ENCODE assay signal across 8 cellular contexts in genomic region chr11:66022401-66023185, GRCh38. TPM values are rescaled to one million over a fixed set of nuclear protein-coding genes. Genes with fewer than 3 reads are reported as not detected.
A peak's percentile ranks its signal among the peaks of the same experiment; 100 is the strongest.
DNase-seq lines count a peak whose midpoint lies in the region; ATAC-seq and TF ChIP-seq lines count a peak whose summit lies in the region.

No MANE protein-coding gene starts in this region.

- DNase-seq in Caco-2 (peak; percentile 73 to 89), HUDEP-2 (lab: John Stamatoyannopoulos, UW; ENCODE audit: unreplicated experiment in 76 of 76) (peak in 57 of 76 experiments; percentile 11 to 76 (median 46)), RPMI7951 (ENCODE audit: low read depth) (peak; percentile 55), fibroblast of villous mesenchyme (ENCODE audit: low read depth) (peak; percentile 53), nucleus accumbens (lab: John Stamatoyannopoulos, UW) (peak in 41 of 56 donors; percentile 2 to 78 (median 22)), substantia nigra (lab: John Stamatoyannopoulos, UW) (peak in 39 of 49 donors; percentile 9 to 75 (median 33))
- peak; percentile 68 for DNase-seq in activated T-helper 2 cell treated with anti-CD3 and anti-CD28 coated beads, Interferon-gamma antibody, Interleukin-2, Interleukin-4, amounts not matched to agents 10 μg/mL and 5 μg/mL and 100 μg/mL, durations not matched to agents 14 hours and 24 hours and 36 hours (ENCODE audit: low spot score)

- TF ChIP-seq CTCF in Caco-2 (IDR thresholded peaks at IDR 0.05; ENCODE audit: insufficient read depth in 1 of 2, low read depth in 1 of 2, low read length in 1 of 2, severe bottlenecking in 1 of 2, unreplicated experiment in 1 of 2) (peak; percentile 96), fibroblast of villous mesenchyme (IDR thresholded peaks at IDR 0.05; ENCODE audit: insufficient read depth, low read depth, low read length) (peak; percentile 83)

- no peak for ATAC-seq in HG03108 (IDR thresholded peaks at IDR 0.05; ENCODE audit: unreplicated experiment)

- H3K4me1 Mint-ChIP-seq in Caco-2 (ENCODE audit: low read depth, unreplicated experiment), result no peaks in the 10 kb centered on the region
- H3K4me1 Mint-ChIP-seq in activated T-helper 2 cell treated with anti-CD3 and anti-CD28 coated beads, Interferon-gamma antibody, Interleukin-2, Interleukin-4, amounts not matched to agents 10 μg/mL and 5 μg/mL and 100 μg/mL, durations not matched to agents 14 hours and 24 hours and 36 hours (ENCODE audit: low read depth), result peaks cover 16% of the 10 kb centered on the region

- H3K4me3 Mint-ChIP-seq in Caco-2 (ENCODE audit: unreplicated experiment), result peak overlapping the region; percentile 63
- H3K4me3 Mint-ChIP-seq in activated T-helper 2 cell treated with anti-CD3 and anti-CD28 coated beads, Interferon-gamma antibody, Interleukin-2, Interleukin-4, amounts not matched to agents 10 μg/mL and 5 μg/mL and 100 μg/mL, durations not matched to agents 14 hours and 24 hours and 36 hours (ENCODE audit: low read depth), result peak overlapping the region; percentile 55

- no peaks in the 10 kb centered on the region for H3K9me3 Mint-ChIP-seq in Caco-2 (ENCODE audit: unreplicated experiment)
- H3K9me3 Mint-ChIP-seq in activated T-helper 2 cell treated with anti-CD3 and anti-CD28 coated beads, Interferon-gamma antibody, Interleukin-2, Interleukin-4, amounts not matched to agents 10 μg/mL and 5 μg/mL and 100 μg/mL, durations not matched to agents 14 hours and 24 hours and 36 hours, result no peaks in the 10 kb centered on the region

- H3K27ac Mint-ChIP-seq in Caco-2 (ENCODE audit: unreplicated experiment), result peak overlapping the region; percentile 40
- peak overlapping the region; percentile 58 for H3K27ac Mint-ChIP-seq in activated T-helper 2 cell treated with anti-CD3 and anti-CD28 coated beads, Interferon-gamma antibody, Interleukin-2, Interleukin-4, amounts not matched to agents 10 μg/mL and 5 μg/mL and 100 μg/mL, durations not matched to agents 14 hours and 24 hours and 36 hours

- H3K4me3 ChIP-seq in Caco-2 (ENCODE audit: low read depth, low read length) (no peak overlapping the region; the same call in 1 of the 2 replicates), fibroblast of villous mesenchyme (ENCODE audit: low read depth, low read length) (no peak overlapping the region)

- H3K4me1 ChIP-seq in Caco-2, result no peaks in the 10 kb centered on the region

- peaks cover 3% of the 10 kb centered on the region for H3K27me3 Mint-ChIP-seq in Caco-2 (ENCODE audit: insufficient read depth, unreplicated experiment)
- peaks cover 7% of the 10 kb centered on the region for H3K27me3 Mint-ChIP-seq in activated T-helper 2 cell treated with anti-CD3 and anti-CD28 coated beads, Interferon-gamma antibody, Interleukin-2, Interleukin-4, amounts not matched to agents 10 μg/mL and 5 μg/mL and 100 μg/mL, durations not matched to agents 14 hours and 24 hours and 36 hours (ENCODE audit: low read depth)

- POLR2A ChIA-PET in Caco-2 (lab: Charles Lee), result interaction anchor here (0.6 kb wide), 3 partner anchors 29 to 375 kb away, joined by 4 to 6 read pairs (median 5); partner anchors contain the start of genes FIBP and SF3B2

- intact Hi-C loops in Caco-2 (cut with micrococcal nuclease; ENCODE audit: unreplicated experiment), result loop anchor here (1.0 to 2.0 kb wide), 2 partner anchors 20 to 33 kb away; partner anchors contain the start of genes BANF1 and EIF1AD
- intact Hi-C loops in activated T-helper 2 cell treated with anti-CD3 and anti-CD28 coated beads, Interferon-gamma antibody, Interleukin-2, Interleukin-4, amounts not matched to agents 10 μg/mL and 5 μg/mL and 100 μg/mL, durations not matched to agents 14 hours and 24 hours and 36 hours (cut with micrococcal nuclease), result no loop called here

- CTCF ChIA-PET in Caco-2 (lab: Charles Lee), result interaction anchor here (0.5 to 1.5 kb wide), 14 partner anchors 9 to 664 kb away, joined by 3 to 8 read pairs (median 4); partner anchors contain the start of genes BANF1 and CCDC85B

- no peaks in the 10 kb centered on the region for H3K36me3 ChIP-seq in Caco-2 (ENCODE audit: control insufficient read depth, insufficient read depth, low read length)

- BruUV-seq in Caco-2 (replicated peaks; lab: Mats Ljungman, UMichigan), result no TSS peak

- H3K36me3 Mint-ChIP-seq in Caco-2 (ENCODE audit: insufficient read depth, unreplicated experiment), result no peaks in the 10 kb centered on the region
- no peaks in the 10 kb centered on the region for H3K36me3 Mint-ChIP-seq in activated T-helper 2 cell treated with anti-CD3 and anti-CD28 coated beads, Interferon-gamma antibody, Interleukin-2, Interleukin-4, amounts not matched to agents 10 μg/mL and 5 μg/mL and 100 μg/mL, durations not matched to agents 14 hours and 24 hours and 36 hours (ENCODE audit: low read depth)

- H3K9me3 ChIP-seq in Caco-2, result no peaks in the 10 kb centered on the region

- no peak overlapping the region for H3K27ac ChIP-seq in substantia nigra (ENCODE audit: low read depth, low read length, poor library complexity, severe bottlenecking)

- H3K27me3 ChIP-seq in Caco-2 (replicated peaks; ENCODE audit: control insufficient read depth, insufficient read depth, low read length), result no peaks in the 10 kb centered on the region

RNA-seq across cellular contexts. Expression of gene CATSPER1, which starts 3.7 kb away (rescaled TPM):
- total RNA-seq in Caco-2 (2022) (not detected in 2 replicates), fibroblast of villous mesenchyme (under 0.01 and 0.43 TPM in 2 replicates)
- 0.20 and 0.36 TPM in 2 replicates for total RNA-seq in RPMI7951 (2014; rRNA removed; shearing (Covaris generic))
- total RNA-seq in activated T-helper 2 cell treated with anti-CD3 and anti-CD28 coated beads, Interferon-gamma antibody, Interleukin-2, Interleukin-4, amounts not matched to agents 10 μg/mL and 5 μg/mL and 100 μg/mL, durations not matched to agents 14 hours and 24 hours and 36 hours, result 0.46 and 0.78 TPM in 2 replicates

RNA-seq across cellular contexts. Expression of gene CST6, which starts 10.8 kb away (rescaled TPM):
- not detected in 2 replicates for total RNA-seq in Caco-2 (2022)
- total RNA-seq in RPMI7951 (2014; rRNA removed; shearing (Covaris generic)), result 0.60 and 1.5 TPM in 2 replicates
- 0.69 and 0.75 TPM in 2 replicates for total RNA-seq in activated T-helper 2 cell treated with anti-CD3 and anti-CD28 coated beads, Interferon-gamma antibody, Interleukin-2, Interleukin-4, amounts not matched to agents 10 μg/mL and 5 μg/mL and 100 μg/mL, durations not matched to agents 14 hours and 24 hours and 36 hours
- total RNA-seq in fibroblast of villous mesenchyme, result under 0.01 TPM in 1 of 2 replicates, not detected in the other

RNA-seq across cellular contexts. Expression of gene BANF1, which starts 20.3 kb away (rescaled TPM):
- total RNA-seq in Caco-2 (2022), result 295 and 300 TPM in 2 replicates
- 66.9 and 101 TPM in 2 replicates for total RNA-seq in RPMI7951 (2014; rRNA removed; shearing (Covaris generic))
- 272 and 281 TPM in 2 replicates for total RNA-seq in activated T-helper 2 cell treated with anti-CD3 and anti-CD28 coated beads, Interferon-gamma antibody, Interleukin-2, Interleukin-4, amounts not matched to agents 10 μg/mL and 5 μg/mL and 100 μg/mL, durations not matched to agents 14 hours and 24 hours and 36 hours
- total RNA-seq in fibroblast of villous mesenchyme, result 19.9 and 24.8 TPM in 2 replicates

RNA-seq across cellular contexts. Expression of gene EIF1AD, which starts 20.6 kb away (rescaled TPM):
- 51.2 and 55.3 TPM in 2 replicates for total RNA-seq in Caco-2 (2022)
- 38.4 and 42.7 TPM in 2 replicates for total RNA-seq in RPMI7951 (2014; rRNA removed; shearing (Covaris generic))
- total RNA-seq in activated T-helper 2 cell treated with anti-CD3 and anti-CD28 coated beads, Interferon-gamma antibody, Interleukin-2, Interleukin-4, amounts not matched to agents 10 μg/mL and 5 μg/mL and 100 μg/mL, durations not matched to agents 14 hours and 24 hours and 36 hours, result 64.5 and 65.2 TPM in 2 replicates
- 34.8 and 35.4 TPM in 2 replicates for total RNA-seq in fibroblast of villous mesenchyme

RNA-seq across cellular contexts. Expression of gene GAL3ST3, which starts 26.4 kb away (rescaled TPM):
- total RNA-seq in Caco-2 (2022) (not detected in 2 replicates), fibroblast of villous mesenchyme (under 0.01 TPM in 1 of 2 replicates, not detected in the other)
- not detected in 2 replicates for total RNA-seq in RPMI7951 (2014; rRNA removed; shearing (Covaris generic))
- 0.18 TPM in 1 of 2 replicates, not detected in the other for total RNA-seq in activated T-helper 2 cell treated with anti-CD3 and anti-CD28 coated beads, Interferon-gamma antibody, Interleukin-2, Interleukin-4, amounts not matched to agents 10 μg/mL and 5 μg/mL and 100 μg/mL, durations not matched to agents 14 hours and 24 hours and 36 hours

Comparison
In these comparisons a context has a peak if more than half of its experiments do, and no peak if none do; other contexts are left out.
1. DNase-seq: peak in every context shown above with its lines; median percentile 81 in Caco-2; 68 in activated T-helper 2 cell treated with anti-CD3 and anti-CD28 coated beads, Interferon-gamma antibody, Interleukin-2, Interleukin-4, amounts not matched to agents 10 μg/mL and 5 μg/mL and 100 μg/mL, durations not matched to agents 14 hours and 24 hours and 36 hours; 55 in RPMI7951; 53 in fibroblast of villous mesenchyme; 46 in HUDEP-2; 33 in substantia nigra; 22 in nucleus accumbens.